11 cellular contexts compared by ENCODE assay signal in genomic region chr20:13671500-13672288, GRCh38. TPM values are rescaled to one million over a fixed set of nuclear protein-coding genes. Genes with fewer than 3 reads are reported as not detected.
DNase-seq lines count a peak whose midpoint lies in the region; ATAC-seq and TF ChIP-seq lines count a peak whose summit lies in the region.
"Had no signal": no experiment of that assay in that cellular context is flagged by ENCODE, and none has a peak within 500 bp of the region (broad histone marks: within the 10 kb centered on the region; RNA-seq: fewer than 3 reads in every experiment).

No MANE protein-coding gene starts in this region.

- H3K4me2 ChIP-seq in SK-N-SH (no peak overlapping the region), hepatocyte (no peak overlapping the region)

- TF ChIP-seq POLR2A in vagina (IDR thresholded peaks at IDR 0.05) = no peak

- no peak for TF ChIP-seq CTCF in SK-N-SH (IDR thresholded peaks at IDR 0.05)
- no peak for TF ChIP-seq CTCF in coronary artery (IDR thresholded peaks at IDR 0.05)
- no peak for TF ChIP-seq CTCF in lung (IDR thresholded peaks at IDR 0.05; ENCODE audit: control extremely low read depth, extremely low read depth)
- no peak for TF ChIP-seq CTCF in vagina (IDR thresholded peaks at IDR 0.05)
- TF ChIP-seq CTCF in glutamatergic neuron (IDR thresholded peaks at IDR 0.05; ENCODE audit: partially characterized antibody, unreplicated experiment) = no peak
- no peak for TF ChIP-seq CTCF in hepatocyte (IDR thresholded peaks at IDR 0.05; ENCODE audit: poor library complexity)

- peaks cover 2% of the 10 kb centered on the region for H3K9me3 Mint-ChIP-seq in glutamatergic neuron (ENCODE audit: unreplicated experiment)
- H3K9me3 Mint-ChIP-seq: stimulated activated naive CD8-positive, alpha-beta T cell treated with anti-CD3 and anti-CD28 coated beads, Interleukin-15, amount 100 ng/mL, for 72 hours had no signal

- intact Hi-C loops in vagina (cut with DNase I) = no loop called here

- no peaks in the 10 kb centered on the region for H3K27me3 Mint-ChIP-seq in glutamatergic neuron (ENCODE audit: unreplicated experiment)

- no peaks in the 10 kb centered on the region for H3K36me3 Mint-ChIP-seq in glutamatergic neuron (ENCODE audit: unreplicated experiment)

- ATAC-seq in SK-N-SH treated with all-trans-retinoic acid at 6 μM for 48 hours = peak; percentile 56; the same call in 1 of the 3 replicates
- peak; percentile 44 for ATAC-seq in lung (ENCODE audit: insufficient read depth, low FRiP score)
- no peak for ATAC-seq in GM21576 (IDR thresholded peaks at IDR 0.05; ENCODE audit: unreplicated experiment)
- ATAC-seq: stimulated activated naive CD8-positive, alpha-beta T cell treated with anti-CD3 and anti-CD28 coated beads, Interleukin-15, amount 100 ng/mL, for 72 hours had no signal

- no peak overlapping the region for H3K27ac ChIP-seq in SK-N-SH (ENCODE audit: low read depth in 2 of 2, low read length in 1 of 2)
- H3K27ac ChIP-seq in coronary artery = peak overlapping the region; percentile 46 to 62
- no peak overlapping the region for H3K27ac ChIP-seq in lung (ENCODE audit: low read depth in 1 of 2, low read length in 1 of 2)
- peak overlapping the region; percentile 19 for H3K27ac ChIP-seq in vagina
- H3K27ac ChIP-seq in hepatocyte = no peak overlapping the region

- H3K4me3 ChIP-seq in SK-N-SH (ENCODE audit: low read depth in 2 of 2, low read length in 1 of 2) = no peak overlapping the region; a peak in 1 of 4 replicates
- H3K4me3 ChIP-seq in coronary artery = no peak overlapping the region
- H3K4me3 ChIP-seq in lung = no peak overlapping the region
- H3K4me3 ChIP-seq in vagina = no peak overlapping the region
- no peak overlapping the region for H3K4me3 ChIP-seq in hepatocyte

- TF ChIP-seq EP300 in SK-N-SH (IDR thresholded peaks at IDR 0.05; ENCODE audit: borderline replicate concordance in 1 of 2, low read depth in 1 of 2, low read length in 1 of 2) = no peak

- H3K9me3 ChIP-seq in SK-N-SH (no peaks in the 10 kb centered on the region), lung (ENCODE audit: control insufficient read depth in 2 of 2, insufficient read depth in 1 of 2, low read length in 1 of 2) (no peaks in the 10 kb centered on the region), vagina (no peaks in the 10 kb centered on the region), hepatocyte (ENCODE audit: low read depth) (no peaks in the 10 kb centered on the region)

- H2AFZ ChIP-seq in SK-N-SH (ENCODE audit: low read depth) (no peak overlapping the region), hepatocyte (no peak overlapping the region)

- no peaks in the 10 kb centered on the region for H3K4me1 Mint-ChIP-seq in glutamatergic neuron (ENCODE audit: low read depth, unreplicated experiment)
- H3K4me1 Mint-ChIP-seq: stimulated activated naive CD8-positive, alpha-beta T cell treated with anti-CD3 and anti-CD28 coated beads, Interleukin-15, amount 100 ng/mL, for 72 hours had no signal

- no peaks in the 10 kb centered on the region for H3K36me3 ChIP-seq in SK-N-SH (replicated peaks in 1 of 2; ENCODE audit: control insufficient read depth in 1 of 2, insufficient read depth in 2 of 2, low read length in 1 of 2)
- no peaks in the 10 kb centered on the region for H3K36me3 ChIP-seq in lung (ENCODE audit: control insufficient read depth in 2 of 2, insufficient read depth in 2 of 2, low read length in 2 of 2)
- H3K36me3 ChIP-seq in vagina = no peaks in the 10 kb centered on the region
- no peaks in the 10 kb centered on the region for H3K36me3 ChIP-seq in hepatocyte (replicated peaks; ENCODE audit: insufficient read depth, low read depth)

- H4K20me1 ChIP-seq in SK-N-SH (ENCODE audit: insufficient read depth) = no peaks in the 10 kb centered on the region
- no peaks in the 10 kb centered on the region for H4K20me1 ChIP-seq in hepatocyte (ENCODE audit: insufficient read depth, poor library complexity, severe bottlenecking)

- H3K9me2 ChIP-seq in SK-N-SH (no peaks in the 10 kb centered on the region), hepatocyte (replicated peaks; ENCODE audit: insufficient read depth) (no peaks in the 10 kb centered on the region)

- H3K9ac ChIP-seq in SK-N-SH = no peak overlapping the region

- no peak for TF ChIP-seq RAD21 in SK-N-SH (IDR thresholded peaks at IDR 0.05; ENCODE audit: low read length)

- H3K27me3 ChIP-seq in SK-N-SH (ENCODE audit: insufficient read depth) (no peaks in the 10 kb centered on the region), lung (ENCODE audit: control insufficient read depth, insufficient read depth) (no peaks in the 10 kb centered on the region), vagina (no peaks in the 10 kb centered on the region), hepatocyte (peaks cover 4% of the 10 kb centered on the region)

- H3K4me1 ChIP-seq in SK-N-SH (ENCODE audit: control insufficient read depth in 1 of 2, insufficient read depth in 2 of 2, low read depth in 1 of 2, low read length in 1 of 2) (no peaks in the 10 kb centered on the region), lung (ENCODE audit: control insufficient read depth in 2 of 2, insufficient read depth in 2 of 2, low read length in 2 of 2) (no peaks in the 10 kb centered on the region), vagina (peaks cover 21% of the 10 kb centered on the region), hepatocyte (ENCODE audit: insufficient read depth) (no peaks in the 10 kb centered on the region)

- DNase-seq in SK-N-SH = no peak
- no peak for DNase-seq in coronary artery (ENCODE audit: low spot score)
- no peak for DNase-seq in lung (ENCODE audit: low spot score)
- no peak for DNase-seq in vagina (ENCODE audit: extremely low spot score in 2 of 2)
- DNase-seq in glutamatergic neuron = no peak
- no peak for DNase-seq in hepatocyte (ENCODE audit: low spot score)
- DNase-seq: kidney; RPMI8226; stimulated activated naive CD8-positive, alpha-beta T cell treated with anti-CD3 and anti-CD28 coated beads, Interleukin-15, amount 100 ng/mL, for 72 hours had no signal

- CTCF ChIA-PET in SK-N-SH (lab: Yijun Ruan, JAX) = no interaction called here

- H3K79me2 ChIP-seq in SK-N-SH (ENCODE audit: insufficient read depth) (no peaks in the 10 kb centered on the region), hepatocyte (no peaks in the 10 kb centered on the region)

- no peak overlapping the region for H3K27ac Mint-ChIP-seq in glutamatergic neuron (ENCODE audit: unreplicated experiment)
- H3K27ac Mint-ChIP-seq: stimulated activated naive CD8-positive, alpha-beta T cell treated with anti-CD3 and anti-CD28 coated beads, Interleukin-15, amount 100 ng/mL, for 72 hours had no signal

- H3F3A ChIP-seq in SK-N-SH (replicated peaks; ENCODE audit: insufficient read depth) = no peaks in the 10 kb centered on the region

- POLR2A ChIA-PET in SK-N-SH (lab: Yijun Ruan, JAX) = no interaction called here

- 38% methylated on average over 3 of the region's 3 CpGs for WGBS in SK-N-SH (ENCODE audit: low lambda C conversion rate)
- 56 to 78% methylated on average over 3 of the region's 3 CpGs for WGBS in lung, 2 donors
- WGBS in hepatocyte (ENCODE audit: low lambda C conversion rate, missing lambda C conversion rate) = 80% methylated on average over 3 of the region's 3 CpGs

- no peak overlapping the region for H3K4me3 Mint-ChIP-seq in glutamatergic neuron (ENCODE audit: unreplicated experiment)
- H3K4me3 Mint-ChIP-seq: stimulated activated naive CD8-positive, alpha-beta T cell treated with anti-CD3 and anti-CD28 coated beads, Interleukin-15, amount 100 ng/mL, for 72 hours had no signal

TF ChIP-seq in SK-N-SH treated with all-trans-retinoic acid at 6 μM for 48 hours, 23 proteins besides CTCF, POLR2A, EP300 and RAD21:
- peak; percentile 94 for TF ChIP-seq ISL1 (CRISPR knock-in tag; IDR thresholded peaks at IDR 0.05)
- no peak for TF ChIP-seq ARNTL (CRISPR knock-in tag; IDR thresholded peaks at IDR 0.05; ENCODE audit: borderline replicate concordance, low read depth)

TF ChIP-seq in SK-N-SH, 30 proteins besides CTCF, POLR2A, EP300 and RAD21:
- TF ChIP-seq RXRA (IDR thresholded peaks at IDR 0.05; ENCODE audit: borderline replicate concordance, low read depth) (no peak), TEAD4 (IDR thresholded peaks at IDR 0.05; ENCODE audit: borderline replicate concordance, insufficient read depth) (no peak), GATA2 (CRISPR knock-in tag; IDR thresholded peaks at IDR 0.05) (no peak), PBX3 (IDR thresholded peaks at IDR 0.05) (no peak)
TF ChIP-seq in SK-N-SH: peak in this region for 0.

RNA-seq across cellular contexts. Expression of gene TASP1, which starts 33.0 kb away (rescaled TPM):
- polyA plus RNA-seq in SK-N-SH (2012; rRNA removed) = 5.9 and 8.3 TPM in 2 replicates
- polyA plus RNA-seq in SK-N-SH (2012; cell fraction: cytosol; rRNA removed) = 7.9 and 9.8 TPM in 2 replicates
- 3.0 and 7.5 TPM in 2 replicates for polyA plus RNA-seq in SK-N-SH (2012; cell fraction: nucleus; rRNA removed)
- total RNA-seq in lung = 10 to 100 TPM; 14.9 to 26.5 TPM
- polyA plus RNA-seq in lung = 1 to 10 TPM; 5.0 to 8.1 TPM
- 12.5 TPM for total RNA-seq in vagina
- 13.5 TPM for total RNA-seq in glutamatergic neuron (ENCODE audit: unreplicated experiment)
- 10.1 and 11.1 TPM in 2 replicates for total RNA-seq in hepatocyte
- 12.9 and 13.7 TPM in 2 replicates for polyA plus RNA-seq in hepatocyte

Comparison
In these comparisons a context has a peak if more than half of its experiments do, and no peak if none do; other contexts are left out.
1. H3K27ac ChIP-seq: peak in coronary artery (2 of 2) and vagina (single experiment); none in SK-N-SH (0 of 2), lung (0 of 2) and hepatocyte (single experiment).